In the genomic region with DNA sequence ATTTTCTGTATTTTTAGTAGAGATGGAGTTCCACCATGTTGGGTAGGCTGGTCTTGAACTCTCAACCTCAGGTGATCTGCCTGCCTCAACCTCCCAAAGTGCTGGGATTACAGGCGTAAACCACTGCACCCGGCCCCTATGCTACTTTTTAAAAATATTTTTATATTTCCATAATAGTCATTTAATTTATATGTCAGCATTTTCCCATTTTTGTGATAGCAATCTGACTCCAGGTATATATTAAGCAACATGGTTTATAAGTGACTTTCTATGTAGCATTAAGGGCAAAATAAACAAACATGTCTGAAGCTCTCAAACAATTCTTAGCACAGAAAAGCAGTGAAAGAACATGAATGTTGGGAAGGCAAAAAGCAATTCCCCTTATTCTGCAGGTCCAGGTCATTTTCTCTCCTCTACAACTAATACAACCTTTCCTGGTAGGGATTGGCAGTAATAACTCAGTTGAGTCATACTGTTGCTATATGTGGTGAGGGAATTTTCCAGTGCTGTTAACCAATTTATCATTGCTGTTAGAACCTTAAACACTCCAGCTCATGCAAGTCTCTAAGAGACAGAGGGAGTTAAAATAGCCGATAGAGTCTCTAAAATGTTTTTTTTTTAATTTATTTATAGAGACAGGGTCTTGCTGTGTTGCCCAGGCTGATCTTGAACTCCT, we compare ENCODE assay signal across 10 cellular contexts. TPM values are rescaled to one million over a fixed set of nuclear protein-coding genes. Genes with fewer than 3 reads are reported as not detected.
DNase-seq lines count a peak whose midpoint lies in the region; FAIRE-seq and TF ChIP-seq lines count a peak whose summit lies in the region.
"Had no signal": no experiment of that assay in that cellular context is flagged by ENCODE, and none has a peak within 500 bp of the region (broad histone marks: within the 10 kb centered on the region; RNA-seq: fewer than 3 reads in every experiment).

No MANE protein-coding gene starts in this region.

- H3K9me3 ChIP-seq in stomach = no peaks in the 10 kb centered on the region

- DNase-seq in GM18507 (ENCODE audit: extremely low spot score, insufficient read length, low read depth) (no peak), RPMI7951 (ENCODE audit: low read depth) (peak; percentile 66), fibroblast of pulmonary artery (ENCODE audit: low read depth) (peak; percentile 76), stomach (no peak), HuH-7 (ENCODE audit: low spot score) (no peak)
- no peak for DNase-seq in stimulated activated CD4-positive, alpha-beta T cell treated with anti-CD3 and anti-CD28 coated beads, Interleukin-2, amount 100 ng/mL, for 24 hours
- no peak for DNase-seq in stimulated activated CD4-positive, alpha-beta T cell treated with anti-CD3 and anti-CD28 coated beads, Interleukin-4, amount 100 ng/mL, for 24 hours
- DNase-seq: activated CD8-positive, alpha-beta memory T cell treated with anti-CD3 and anti-CD28 coated beads, Interleukin-2, amount 50 U/mL, for 4 hours; NCI-H82 had no signal

- peak; percentile 56 for FAIRE-seq in GM18507 (lab: Jason Lieb, UNC)

- TF ChIP-seq CTCF in fibroblast of pulmonary artery (IDR thresholded peaks at IDR 0.05; ENCODE audit: low read length, missing control alignments) = no peak
- TF ChIP-seq CTCF in stomach (IDR thresholded peaks at IDR 0.05) = no peak

- TF ChIP-seq EP300 in stomach (IDR thresholded peaks at IDR 0.05) = no peak

- peaks cover 23 to 78% (median 44%) of the 10 kb centered on the region in 4 donors for H3K4me1 ChIP-seq in stomach

- peak overlapping the region; percentile 23 to 83 (median 59) for H3K27ac ChIP-seq in stomach
- H3K27ac ChIP-seq: KMS-11 had no signal

- H3K27me3 ChIP-seq in stomach = no peaks in the 10 kb centered on the region

- 82 to 85% (median 84%) methylated on average over 3 of the region's 3 CpGs for WGBS in stomach, 5 donors

- peaks cover 0 to 19% (median 14%) of the 10 kb centered on the region in 4 donors for H3K36me3 ChIP-seq in stomach

- TF ChIP-seq POLR2A in stomach (IDR thresholded peaks at IDR 0.05) = no peak

- H3K4me3 ChIP-seq in fibroblast of pulmonary artery (replicated peaks; ENCODE audit: low read depth, low read length) = no peak overlapping the region
- no peak overlapping the region for H3K4me3 ChIP-seq in stomach

- intact Hi-C loops in stomach (cut with DNase I; ENCODE audit: low total_unique reads) = no loop called here

RNA-seq across cellular contexts. Expression of a gene that starts 24.0 kb away (rescaled TPM):
- total RNA-seq in RPMI7951 (2014; rRNA removed; shearing (Covaris generic)) = 38.3 and 46.3 TPM in 2 replicates
- total RNA-seq in stomach = 10 to 100 TPM; 11.1 to 72.9 (median 24.0) TPM
- 10 to 100 TPM; 16.4 to 83.6 (median 41.4) TPM for polyA plus RNA-seq in stomach

Comparison
In these comparisons a context has a peak if more than half of its experiments do, and no peak if none do; other contexts are left out.
1. DNase-seq: peak in RPMI7951 (single experiment) and fibroblast of pulmonary artery (single experiment); none in GM18507 (single experiment), stomach (single experiment), stimulated activated CD4-positive, alpha-beta T cell treated with anti-CD3 and anti-CD28 coated beads, Interleukin-2, amount 100 ng/mL, for 24 hours (0 of 2), stimulated activated CD4-positive, alpha-beta T cell treated with anti-CD3 and anti-CD28 coated beads, Interleukin-4, amount 100 ng/mL, for 24 hours (single experiment) and HuH-7 (single experiment).